In the genomic region with DNA sequence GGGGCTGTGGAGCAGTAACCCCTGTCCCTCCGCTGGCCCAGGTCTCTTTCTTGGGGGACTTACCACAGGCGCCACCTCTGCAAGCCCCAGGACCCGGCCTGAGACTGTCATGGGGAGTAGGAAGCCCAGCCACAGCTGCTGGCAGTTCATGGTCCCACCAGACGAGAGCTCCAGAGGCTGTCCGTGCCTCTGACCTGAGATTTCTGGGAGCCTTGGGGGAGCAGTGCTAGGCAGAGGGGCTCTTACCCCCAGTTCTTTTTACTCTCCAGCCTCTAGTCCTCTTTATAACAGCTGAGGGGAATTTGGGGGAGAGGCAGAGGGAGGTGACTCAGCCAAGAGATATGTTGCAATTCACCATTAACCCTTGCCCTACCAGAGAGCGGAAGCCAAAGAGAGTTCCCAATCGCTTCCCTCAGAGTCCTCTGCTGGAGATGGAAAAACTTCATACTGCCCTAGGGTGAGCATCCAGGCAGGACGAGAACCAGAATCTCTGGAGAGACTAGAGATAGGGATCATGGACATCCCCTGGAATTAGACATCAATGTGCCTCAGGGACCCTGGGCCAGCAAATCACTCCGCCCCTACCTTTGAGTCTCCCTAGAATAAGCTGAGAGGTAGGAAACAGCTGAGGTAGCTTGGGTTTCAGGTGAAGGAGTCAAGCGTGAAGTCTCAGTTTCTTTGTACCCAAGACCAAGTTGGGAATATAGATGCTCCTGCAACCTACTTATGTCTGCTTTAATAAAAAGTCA, we compare ENCODE assay signal across 9 cellular contexts. TPM values are rescaled to one million over a fixed set of nuclear protein-coding genes. Genes with fewer than 3 reads are reported as not detected.
DNase-seq lines count a peak whose midpoint lies in the region; ATAC-seq and TF ChIP-seq lines count a peak whose summit lies in the region.
"Had no signal": no experiment of that assay in that cellular context is flagged by ENCODE, and none has a peak within 500 bp of the region (broad histone marks: within the 10 kb centered on the region; RNA-seq: fewer than 3 reads in every experiment).

A gene with protein sequence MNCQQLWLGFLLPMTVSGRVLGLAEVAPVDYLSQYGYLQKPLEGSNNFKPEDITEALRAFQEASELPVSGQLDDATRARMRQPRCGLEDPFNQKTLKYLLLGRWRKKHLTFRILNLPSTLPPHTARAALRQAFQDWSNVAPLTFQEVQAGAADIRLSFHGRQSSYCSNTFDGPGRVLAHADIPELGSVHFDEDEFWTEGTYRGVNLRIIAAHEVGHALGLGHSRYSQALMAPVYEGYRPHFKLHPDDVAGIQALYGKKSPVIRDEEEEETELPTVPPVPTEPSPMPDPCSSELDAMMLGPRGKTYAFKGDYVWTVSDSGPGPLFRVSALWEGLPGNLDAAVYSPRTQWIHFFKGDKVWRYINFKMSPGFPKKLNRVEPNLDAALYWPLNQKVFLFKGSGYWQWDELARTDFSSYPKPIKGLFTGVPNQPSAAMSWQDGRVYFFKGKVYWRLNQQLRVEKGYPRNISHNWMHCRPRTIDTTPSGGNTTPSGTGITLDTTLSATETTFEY (minus strand): TSS at position 256 of the 749 bp plus-strand sequence. CDS start 106 bp downstream, at position 150.

- no peaks in the 10 kb centered on the region for H4K20me1 ChIP-seq in mammary epithelial cell (ENCODE audit: insufficient read depth, low read length)

- DNase-seq in M059J (ENCODE audit: low read depth) (peak; percentile 66), mammary epithelial cell (peak; percentile 56), upper lobe of left lung (peak in 1 of 2 donors; percentile 40), GM20000 (ENCODE audit: low spot score) (no peak), BE2C (no peak), left colon (no peak)

- H3K36me3 ChIP-seq in mammary epithelial cell (ENCODE audit: insufficient read depth, low read length) (no peaks in the 10 kb centered on the region), liver (ENCODE audit: control insufficient read depth in 4 of 4, insufficient read depth in 3 of 4, low read depth in 1 of 4, low read length in 3 of 4) (no peaks in the 10 kb centered on the region), upper lobe of left lung (peaks cover 0 to 3% (median 0%) of the 10 kb centered on the region in 4 donors), BE2C (no peaks in the 10 kb centered on the region)

- H3K9me3 ChIP-seq in mammary epithelial cell (replicated peaks; ENCODE audit: insufficient read depth, low read length) (no peaks in the 10 kb centered on the region), liver (ENCODE audit: control insufficient read depth in 4 of 4, low read length in 3 of 4) (no peaks in the 10 kb centered on the region), upper lobe of left lung (no peaks in the 10 kb centered on the region), BE2C (no peaks in the 10 kb centered on the region)

- H3K9ac ChIP-seq in mammary epithelial cell (ENCODE audit: insufficient read depth, low read length) (no peak within 1 kb of the TSS), liver (ENCODE audit: low read depth in 1 of 2, low read length in 2 of 2) (no peak within 1 kb of the TSS)

- intact Hi-C loops in mammary epithelial cell (cut with micrococcal nuclease): no loop called here
- intact Hi-C loops in left colon (cut with DNase I, micrococcal nuclease): no loop called here

- peak in 3 of 4 donors; percentile 22 to 75 (median 26) for TF ChIP-seq POLR2A in upper lobe of left lung (IDR thresholded peaks at IDR 0.05)

- H3K4me1 ChIP-seq in mammary epithelial cell (ENCODE audit: insufficient read depth, low read length) (peaks cover 20% of the 10 kb centered on the region), liver (ENCODE audit: control insufficient read depth in 4 of 4, insufficient read depth in 4 of 4, low read length in 3 of 4) (no peaks in the 10 kb centered on the region), upper lobe of left lung (peaks cover 7 to 13% (median 11%) of the 10 kb centered on the region in 4 donors), BE2C (peaks cover 5% of the 10 kb centered on the region; the same call in 1 of the 2 replicates)

- BruUV-seq in mammary epithelial cell (replicated peaks; lab: Mats Ljungman, UMichigan): no TSS peak

- H3K4me2 ChIP-seq in mammary epithelial cell (ENCODE audit: insufficient read depth, low read depth, low read length): no peak within 1 kb of the TSS

- 74% methylated on average over 7 of the region's 10 CpGs for WGBS in mammary epithelial cell (ENCODE audit: low coverage, missing lambda C conversion rate)
- 62% methylated on average over 10 of the region's 10 CpGs for WGBS in liver
- 54 to 59% methylated on average over 10 of the region's 10 CpGs for WGBS in upper lobe of left lung, 2 donors

- H3K27ac ChIP-seq in mammary epithelial cell (ENCODE audit: insufficient read depth, low read depth, low read length): no peak within 1 kb of the TSS
- no peak within 1 kb of the TSS for H3K27ac ChIP-seq in liver (ENCODE audit: low read depth in 1 of 2, low read length in 2 of 2)
- H3K27ac ChIP-seq in upper lobe of left lung: peak within 1 kb of the TSS in 3 of 4 donors; percentile 74 to 87 (median 82)

- ATAC-seq in upper lobe of left lung (ENCODE audit: low FRiP score in 2 of 2) (peak; percentile 52 to 72), left colon (no peak)

- H2AFZ ChIP-seq in mammary epithelial cell (ENCODE audit: low read depth, low read length): peak within 1 kb of the TSS; percentile 13

- no peaks in the 10 kb centered on the region for H3K79me2 ChIP-seq in mammary epithelial cell (ENCODE audit: insufficient read depth, low read length)

- TF ChIP-seq EP300 in upper lobe of left lung (IDR thresholded peaks at IDR 0.05): peak in 1 of 4 donors; percentile 8

- peak in 1 of 2 donors; percentile 28 for TF ChIP-seq RAD21 in liver (IDR thresholded peaks at IDR 0.05)

- dilution Hi-C loops in mammary epithelial cell (cut with HindIII; ENCODE audit: low sequenced_read_pairs): no loop called here

- CTCF ChIA-PET in mammary epithelial cell (lab: Charles Lee; ENCODE audit: low non-redundant PET): no interaction called here

- no peaks in the 10 kb centered on the region for H3K27me3 ChIP-seq in mammary epithelial cell (ENCODE audit: insufficient read depth, low read length)
- H3K27me3 ChIP-seq in liver (ENCODE audit: control insufficient read depth in 4 of 4, insufficient read depth in 4 of 4, low read length in 3 of 4): no peaks in the 10 kb centered on the region
- H3K27me3 ChIP-seq in upper lobe of left lung: no peaks in the 10 kb centered on the region
- H3K27me3 ChIP-seq in BE2C: no peaks in the 10 kb centered on the region

- TF ChIP-seq CTCF in mammary epithelial cell (conservative IDR thresholded peaks at IDR 0.05 in 1 of 2, IDR thresholded peaks at IDR 0.05 in 1 of 2; ENCODE audit: extremely low read depth in 1 of 2, insufficient read depth in 1 of 2, low read depth in 1 of 2, low read length in 2 of 2) (no peak), liver (IDR thresholded peaks at IDR 0.05; ENCODE audit: low read depth, low read length, missing input control) (no peak), upper lobe of left lung (IDR thresholded peaks at IDR 0.05) (no peak), GM20000 (IDR thresholded peaks at IDR 0.05; ENCODE audit: extremely low read depth, missing control alignments) (no peak), BE2C (IDR thresholded peaks at IDR 0.05; ENCODE audit: low read depth, low read length) (no peak)

- H3K4me3 ChIP-seq in mammary epithelial cell (replicated peaks in 1 of 3; ENCODE audit: insufficient read depth in 1 of 3, low read depth in 2 of 3, low read length in 3 of 3) (no peak within 1 kb of the TSS), liver (ENCODE audit: low read depth in 1 of 3, low read length in 3 of 3) (peak within 1 kb of the TSS in 2 of 3 donors; percentile 2 to 12), upper lobe of left lung (peak within 1 kb of the TSS in 3 of 4 donors; percentile 36 to 51 (median 46)), BE2C (ENCODE audit: low read depth, low read length) (no peak within 1 kb of the TSS)

- in situ Hi-C loops in mammary epithelial cell (cut with MboI; ENCODE audit: low sequenced_read_pairs in 2 of 2): no loop called here

TF ChIP-seq in liver, 16 proteins besides CTCF, POLR2A, EP300 and RAD21:
- TF ChIP-seq JUND (IDR thresholded peaks at IDR 0.05): peak in 1 of 2 donors; percentile 69
- TF ChIP-seq HNF4G (IDR thresholded peaks at IDR 0.05): no peak
- no peak for TF ChIP-seq HNF4A (conservative IDR thresholded peaks at IDR 0.05)
TF ChIP-seq in liver: peak in this region for 1.

RNA-seq across cellular contexts. Expression of the gene that starts here (rescaled TPM):
- total RNA-seq in M059J (2014; rRNA removed; shearing (Covaris generic)): 1.5 and 2.9 TPM in 2 replicates
- total RNA-seq in mammary epithelial cell (1 to 10 TPM in 1 of 2 donors, under 1 TPM in 1; 0.33 to 2.1 TPM), liver (1 to 10 TPM; 1.1 TPM), upper lobe of left lung (100 to 1,000 TPM in 1 of 6 donors, 10 to 100 TPM in 5; 13.6 to 122 (median 42.3) TPM), left colon (1 to 10 TPM; 2.8 to 6.4 TPM)
- polyA plus RNA-seq in mammary epithelial cell (0.74 TPM), liver (1 to 10 TPM; 1.6 to 2.4 TPM)
- polyA minus RNA-seq in mammary epithelial cell: not detected
- polyA plus RNA-seq in BE2C (2012; ENCODE audit: insufficient read depth, insufficient read length, low read depth): not detected
- total RNA-seq: frontal cortex, temporal lobe had no signal

Comparison
In these comparisons a context has a peak if more than half of its experiments do, and no peak if none do; other contexts are left out.
1. DNase-seq: peak in M059J (single experiment) and mammary epithelial cell (single experiment); none in GM20000 (single experiment), BE2C (single experiment) and left colon (0 of 2).
2. H3K27ac ChIP-seq: peak in upper lobe of left lung (3 of 4); none in mammary epithelial cell (single experiment) and liver (0 of 2).
3. H3K4me3 ChIP-seq: peak in liver (2 of 3) and upper lobe of left lung (3 of 4); none in mammary epithelial cell (0 of 3) and BE2C (single experiment).